1 cellular context compared by ENCODE assay signal in the genomic region with DNA sequence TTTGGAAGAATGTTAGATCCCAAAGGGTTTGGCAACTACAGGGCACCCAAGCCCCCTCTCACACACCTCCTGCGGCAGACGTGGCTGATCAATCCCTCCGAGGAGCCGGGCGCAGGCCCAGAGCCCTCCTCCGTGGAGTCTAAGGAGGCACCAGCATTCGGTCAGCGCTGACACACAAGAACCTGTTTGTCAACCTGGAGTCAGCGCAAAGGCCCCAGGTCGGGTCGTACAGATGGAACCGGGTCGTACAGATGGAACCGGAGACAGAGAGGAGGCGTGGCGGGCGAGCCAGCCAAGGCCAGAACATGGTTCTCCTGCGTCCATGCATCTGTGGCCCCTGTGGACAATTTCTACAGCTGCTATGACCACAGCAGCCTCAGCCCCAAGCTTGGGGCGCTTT.
TF ChIP-seq lines count a peak whose summit lies in the region.

No MANE protein-coding gene starts in this region.

TF ChIP-seq in WTC11, 78 proteins besides CTCF, POLR2A, EP300 and RAD21 (continued from another document):
- no peak for TF ChIP-seq STAT6 (CRISPR knock-in tag; conservative IDR thresholded peaks at IDR 0.05; ENCODE audit: low read depth)
- no peak for TF ChIP-seq ZNF263 (CRISPR knock-in tag; IDR thresholded peaks at IDR 0.05; ENCODE audit: low read depth)
- TF ChIP-seq ZNF121 (CRISPR knock-in tag; IDR thresholded peaks at IDR 0.05) = no peak
- no peak for TF ChIP-seq E2F4 (CRISPR knock-in tag; IDR thresholded peaks at IDR 0.05; ENCODE audit: borderline replicate concordance, low read depth)
- TF ChIP-seq ATF3 (CRISPR knock-in tag; conservative IDR thresholded peaks at IDR 0.05) = no peak
- no peak for TF ChIP-seq EMX1 (CRISPR knock-in tag; IDR thresholded peaks at IDR 0.05)
- TF ChIP-seq GABPB1 (CRISPR knock-in tag; IDR thresholded peaks at IDR 0.05) = no peak
- TF ChIP-seq MYBL2 (CRISPR knock-in tag; IDR thresholded peaks at IDR 0.05) = no peak
- TF ChIP-seq, protein P1, sequence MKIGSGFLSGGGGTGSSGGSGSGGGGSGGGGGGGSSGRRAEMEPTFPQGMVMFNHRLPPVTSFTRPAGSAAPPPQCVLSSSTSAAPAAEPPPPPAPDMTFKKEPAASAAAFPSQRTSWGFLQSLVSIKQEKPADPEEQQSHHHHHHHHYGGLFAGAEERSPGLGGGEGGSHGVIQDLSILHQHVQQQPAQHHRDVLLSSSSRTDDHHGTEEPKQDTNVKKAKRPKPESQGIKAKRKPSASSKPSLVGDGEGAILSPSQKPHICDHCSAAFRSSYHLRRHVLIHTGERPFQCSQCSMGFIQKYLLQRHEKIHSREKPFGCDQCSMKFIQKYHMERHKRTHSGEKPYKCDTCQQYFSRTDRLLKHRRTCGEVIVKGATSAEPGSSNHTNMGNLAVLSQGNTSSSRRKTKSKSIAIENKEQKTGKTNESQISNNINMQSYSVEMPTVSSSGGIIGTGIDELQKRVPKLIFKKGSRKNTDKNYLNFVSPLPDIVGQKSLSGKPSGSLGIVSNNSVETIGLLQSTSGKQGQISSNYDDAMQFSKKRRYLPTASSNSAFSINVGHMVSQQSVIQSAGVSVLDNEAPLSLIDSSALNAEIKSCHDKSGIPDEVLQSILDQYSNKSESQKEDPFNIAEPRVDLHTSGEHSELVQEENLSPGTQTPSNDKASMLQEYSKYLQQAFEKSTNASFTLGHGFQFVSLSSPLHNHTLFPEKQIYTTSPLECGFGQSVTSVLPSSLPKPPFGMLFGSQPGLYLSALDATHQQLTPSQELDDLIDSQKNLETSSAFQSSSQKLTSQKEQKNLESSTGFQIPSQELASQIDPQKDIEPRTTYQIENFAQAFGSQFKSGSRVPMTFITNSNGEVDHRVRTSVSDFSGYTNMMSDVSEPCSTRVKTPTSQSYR (CRISPR knock-in tag; IDR thresholded peaks at IDR 0.05) = no peak
- no peak for TF ChIP-seq PRRX2 (CRISPR knock-in tag; IDR thresholded peaks at IDR 0.05)
- TF ChIP-seq NFATC4 (CRISPR knock-in tag; IDR thresholded peaks at IDR 0.05) = no peak
- TF ChIP-seq USF1 (CRISPR knock-in tag; IDR thresholded peaks at IDR 0.05) = no peak
- TF ChIP-seq TP53 (CRISPR knock-in tag; IDR thresholded peaks at IDR 0.05) = no peak
- TF ChIP-seq CBFB (CRISPR knock-in tag; IDR thresholded peaks at IDR 0.05; ENCODE audit: low read depth) = no peak
- TF ChIP-seq, protein P2, sequence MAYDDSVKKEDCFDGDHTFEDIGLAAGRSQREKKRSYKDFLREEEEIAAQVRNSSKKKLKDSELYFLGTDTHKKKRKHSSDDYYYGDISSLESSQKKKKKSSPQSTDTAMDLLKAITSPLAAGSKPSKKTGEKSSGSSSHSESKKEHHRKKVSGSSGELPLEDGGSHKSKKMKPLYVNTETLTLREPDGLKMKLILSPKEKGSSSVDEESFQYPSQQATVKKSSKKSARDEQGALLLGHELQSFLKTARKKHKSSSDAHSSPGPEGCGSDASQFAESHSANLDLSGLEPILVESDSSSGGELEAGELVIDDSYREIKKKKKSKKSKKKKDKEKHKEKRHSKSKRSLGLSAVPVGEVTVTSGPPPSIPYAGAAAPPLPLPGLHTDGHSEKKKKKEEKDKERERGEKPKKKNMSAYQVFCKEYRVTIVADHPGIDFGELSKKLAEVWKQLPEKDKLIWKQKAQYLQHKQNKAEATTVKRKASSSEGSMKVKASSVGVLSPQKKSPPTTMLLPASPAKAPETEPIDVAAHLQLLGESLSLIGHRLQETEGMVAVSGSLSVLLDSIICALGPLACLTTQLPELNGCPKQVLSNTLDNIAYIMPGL (CRISPR knock-in tag; IDR thresholded peaks at IDR 0.05) = no peak
- no peak for TF ChIP-seq ZNF396 (CRISPR knock-in tag; IDR thresholded peaks at IDR 0.05; ENCODE audit: borderline replicate concordance)
- TF ChIP-seq, protein P3, sequence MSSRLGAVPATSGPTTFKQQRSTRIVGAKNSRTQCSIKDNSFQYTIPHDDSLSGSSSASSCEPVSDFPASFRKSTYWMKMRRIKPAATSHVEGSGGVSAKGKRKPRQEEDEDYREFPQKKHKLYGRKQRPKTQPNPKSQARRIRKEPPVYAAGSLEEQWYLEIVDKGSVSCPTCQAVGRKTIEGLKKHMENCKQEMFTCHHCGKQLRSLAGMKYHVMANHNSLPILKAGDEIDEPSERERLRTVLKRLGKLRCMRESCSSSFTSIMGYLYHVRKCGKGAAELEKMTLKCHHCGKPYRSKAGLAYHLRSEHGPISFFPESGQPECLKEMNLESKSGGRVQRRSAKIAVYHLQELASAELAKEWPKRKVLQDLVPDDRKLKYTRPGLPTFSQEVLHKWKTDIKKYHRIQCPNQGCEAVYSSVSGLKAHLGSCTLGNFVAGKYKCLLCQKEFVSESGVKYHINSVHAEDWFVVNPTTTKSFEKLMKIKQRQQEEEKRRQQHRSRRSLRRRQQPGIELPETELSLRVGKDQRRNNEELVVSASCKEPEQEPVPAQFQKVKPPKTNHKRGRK (CRISPR knock-in tag; IDR thresholded peaks at IDR 0.05; ENCODE audit: borderline replicate concordance) = no peak
- TF ChIP-seq, protein P4, sequence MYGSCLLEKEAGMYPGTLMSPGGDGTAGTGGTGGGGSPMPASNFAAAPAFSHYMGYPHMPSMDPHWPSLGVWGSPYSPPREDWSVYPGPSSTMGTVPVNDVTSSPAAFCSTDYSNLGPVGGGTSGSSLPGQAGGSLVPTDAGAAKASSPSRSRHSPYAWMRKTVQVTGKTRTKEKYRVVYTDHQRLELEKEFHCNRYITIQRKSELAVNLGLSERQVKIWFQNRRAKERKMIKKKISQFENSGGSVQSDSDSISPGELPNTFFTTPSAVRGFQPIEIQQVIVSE (CRISPR knock-in tag; IDR thresholded peaks at IDR 0.05; ENCODE audit: borderline replicate concordance) = no peak
